In the genomic region with DNA sequence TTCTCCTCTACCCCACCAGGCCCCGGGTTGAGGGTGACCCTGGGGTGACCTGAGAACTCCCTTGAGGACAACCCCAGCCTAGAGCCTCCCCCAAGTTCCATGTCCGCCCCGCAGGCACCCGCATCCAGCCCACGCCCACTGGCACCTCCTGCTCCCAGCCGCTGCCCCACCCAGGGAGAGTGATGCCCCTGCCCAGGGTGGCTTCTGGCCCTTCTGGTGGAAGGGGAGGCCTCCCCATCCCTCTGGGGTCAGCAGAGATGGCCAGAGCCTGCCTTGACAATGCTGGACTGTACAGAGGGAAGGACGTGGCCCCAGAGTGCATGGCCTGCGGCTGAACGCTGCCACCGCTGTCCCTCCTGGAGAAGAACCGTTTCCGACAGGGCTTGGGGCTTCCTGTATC, we compare ENCODE assay signal across 1 cellular context.
TF ChIP-seq lines count a peak whose summit lies in the region.

No MANE protein-coding gene starts in this region.

TF ChIP-seq in WTC11, 78 proteins besides CTCF, POLR2A, EP300 and RAD21:
- TF ChIP-seq ESRRA (CRISPR knock-in tag; IDR thresholded peaks at IDR 0.05; ENCODE audit: borderline replicate concordance): no peak
- TF ChIP-seq FOXP1 (CRISPR knock-in tag; IDR thresholded peaks at IDR 0.05; ENCODE audit: borderline replicate concordance): 0 out of 2 replicates have a peak, but pooled peaks have one; percentile 39
- TF ChIP-seq GTF2I (CRISPR knock-in tag; conservative IDR thresholded peaks at IDR 0.05): no peak
- no peak for TF ChIP-seq ZNF317 (CRISPR knock-in tag; IDR thresholded peaks at IDR 0.05; ENCODE audit: borderline replicate concordance, low read depth)
- TF ChIP-seq, protein P1, sequence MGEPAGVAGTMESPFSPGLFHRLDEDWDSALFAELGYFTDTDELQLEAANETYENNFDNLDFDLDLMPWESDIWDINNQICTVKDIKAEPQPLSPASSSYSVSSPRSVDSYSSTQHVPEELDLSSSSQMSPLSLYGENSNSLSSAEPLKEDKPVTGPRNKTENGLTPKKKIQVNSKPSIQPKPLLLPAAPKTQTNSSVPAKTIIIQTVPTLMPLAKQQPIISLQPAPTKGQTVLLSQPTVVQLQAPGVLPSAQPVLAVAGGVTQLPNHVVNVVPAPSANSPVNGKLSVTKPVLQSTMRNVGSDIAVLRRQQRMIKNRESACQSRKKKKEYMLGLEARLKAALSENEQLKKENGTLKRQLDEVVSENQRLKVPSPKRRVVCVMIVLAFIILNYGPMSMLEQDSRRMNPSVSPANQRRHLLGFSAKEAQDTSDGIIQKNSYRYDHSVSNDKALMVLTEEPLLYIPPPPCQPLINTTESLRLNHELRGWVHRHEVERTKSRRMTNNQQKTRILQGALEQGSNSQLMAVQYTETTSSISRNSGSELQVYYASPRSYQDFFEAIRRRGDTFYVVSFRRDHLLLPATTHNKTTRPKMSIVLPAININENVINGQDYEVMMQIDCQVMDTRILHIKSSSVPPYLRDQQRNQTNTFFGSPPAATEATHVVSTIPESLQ (CRISPR knock-in tag; IDR thresholded peaks at IDR 0.05): no peak
- no peak for TF ChIP-seq PRRX2 (CRISPR knock-in tag; IDR thresholded peaks at IDR 0.05)
